ENCODE assay signal across 18 cellular contexts in genomic region chr15:62138124-62138523, GRCh38. TPM values are rescaled to one million over a fixed set of nuclear protein-coding genes. Genes with fewer than 3 reads are reported as not detected.
DNase-seq lines count a peak whose midpoint lies in the region; FAIRE-seq and TF ChIP-seq lines count a peak whose summit lies in the region.
"Had no signal": no experiment of that assay in that cellular context is flagged by ENCODE, and none has a peak within 500 bp of the region (broad histone marks: within the 10 kb centered on the region; RNA-seq: fewer than 3 reads in every experiment).

No MANE protein-coding gene starts in this region.

- no TSS peak for BruUV-seq in A673 (replicated peaks; lab: Mats Ljungman, UMichigan)

- POLR2A ChIA-PET in A673 (lab: Charles Lee; ENCODE audit: low non-redundant PET), result no interaction called here

- H3K4me2 ChIP-seq in astrocyte (ENCODE audit: low read length), result peak overlapping the region; percentile 14

- no peaks in the 10 kb centered on the region for H3K36me3 ChIP-seq in astrocyte (ENCODE audit: insufficient read depth, low read length)
- no peaks in the 10 kb centered on the region for H3K36me3 ChIP-seq in testis (ENCODE audit: low read depth, missing control alignments)
- H3K36me3 ChIP-seq in A673 (ENCODE audit: insufficient read depth, low read length, poor library complexity, severe bottlenecking), result no peaks in the 10 kb centered on the region
- H3K36me3 ChIP-seq: suprapubic skin had no signal

- WGBS in testis, 2 donors, result 67 to 70% methylated on average over 5 of the region's 5 CpGs

- H3K27ac Mint-ChIP-seq in astrocyte (ENCODE audit: unreplicated experiment), result no peak overlapping the region
- H3K27ac Mint-ChIP-seq: naive thymus-derived CD8-positive, alpha-beta T cell; WTC11 had no signal

- CTCF ChIA-PET in A673 (lab: Charles Lee), result no interaction called here

- H4K20me1 ChIP-seq in astrocyte (ENCODE audit: insufficient read depth, low read length), result no peaks in the 10 kb centered on the region

- no peak overlapping the region for H3K4me3 Mint-ChIP-seq in astrocyte (ENCODE audit: unreplicated experiment)
- H3K4me3 Mint-ChIP-seq: naive thymus-derived CD8-positive, alpha-beta T cell; WTC11 had no signal

- no peaks in the 10 kb centered on the region for H3K27me3 ChIP-seq in astrocyte (ENCODE audit: insufficient read depth, low read length)
- no peaks in the 10 kb centered on the region for H3K27me3 ChIP-seq in testis
- H3K27me3 ChIP-seq in A673 (replicated peaks; ENCODE audit: insufficient read depth, low read depth, low read length, poor library complexity), result no peaks in the 10 kb centered on the region

- DNase-seq in HTR-8/SVneo (ENCODE audit: insufficient read length, low spot score), result peak; percentile 21
- DNase-seq in astrocyte (ENCODE audit: low read depth), result peak; percentile 90
- peak; percentile 75 for DNase-seq in fibroblast of villous mesenchyme (ENCODE audit: low read depth)
- DNase-seq in testis, result peak; percentile 62
- DNase-seq in NCI-H2107 (lab: John Stamatoyannopoulos, UW), result no peak
- no peak for DNase-seq in stimulated activated CD4-positive, alpha-beta T cell treated with anti-CD3 and anti-CD28 coated beads, Interleukin-4, amount 100 ng/mL, for 1 hour
- no peak for DNase-seq in A673 (ENCODE audit: low spot score)
- no peak for DNase-seq in stimulated activated CD4-positive, alpha-beta T cell treated with anti-CD3 and anti-CD28 coated beads, Interleukin-12 subunit alpha, Interleukin-12 subunit beta, amount 100 ng/mL, for 4 hours
- DNase-seq: activated T-cell treated with anti-CD3 and anti-CD28 coated beads for 4 hours; amniotic stem cell; COR-L47; naive thymus-derived CD8-positive, alpha-beta T cell; NCI-H1092; NCI-H524 treated with DMSO at 0.1 percent for 48 hours had no signal

- peak overlapping the region; percentile 54 for H3K27ac ChIP-seq in astrocyte (ENCODE audit: low read depth, low read length)
- peak overlapping the region in 1 of 2 donors; percentile 21 for H3K27ac ChIP-seq in testis
- no peak overlapping the region for H3K27ac ChIP-seq in A673 (ENCODE audit: low read depth, low read length, poor library complexity, severe bottlenecking)
- H3K27ac ChIP-seq: SK-N-MC, suprapubic skin had no signal

- H3K4me1 ChIP-seq in astrocyte (ENCODE audit: insufficient read depth, low read length) (peaks cover 14% of the 10 kb centered on the region), testis (peaks cover 16% of the 10 kb centered on the region), A673 (ENCODE audit: insufficient read depth, low read length, poor library complexity, severe bottlenecking) (peaks cover 8% of the 10 kb centered on the region)

- peaks cover 11% of the 10 kb centered on the region for H3K4me1 Mint-ChIP-seq in astrocyte (ENCODE audit: low read depth, unreplicated experiment)

- peaks cover 2% of the 10 kb centered on the region for H3K27me3 Mint-ChIP-seq in astrocyte (ENCODE audit: low read depth, unreplicated experiment)

- H3K9me3 ChIP-seq in astrocyte (ENCODE audit: insufficient read depth, low read depth, low read length) (no peaks in the 10 kb centered on the region), testis (no peaks in the 10 kb centered on the region), A673 (ENCODE audit: low read depth, low read length, poor library complexity, severe bottlenecking) (no peaks in the 10 kb centered on the region)
- H3K9me3 ChIP-seq: suprapubic skin had no signal

- H3K9ac ChIP-seq in astrocyte (ENCODE audit: low read length), result peak overlapping the region; percentile 2

- H3K4me3 ChIP-seq in astrocyte (ENCODE audit: insufficient read depth, low read depth, low read length) (no peak overlapping the region), fibroblast of villous mesenchyme (ENCODE audit: low read depth, low read length) (no peak overlapping the region), testis (no peak overlapping the region), A673 (ENCODE audit: low read depth, low read length, poor library complexity, severe bottlenecking) (no peak overlapping the region)
- H3K4me3 ChIP-seq: SK-N-MC, suprapubic skin had no signal

- H3K9me3 Mint-ChIP-seq in astrocyte (ENCODE audit: unreplicated experiment), result peaks cover 7% of the 10 kb centered on the region
- H3K9me3 Mint-ChIP-seq: WTC11 had no signal

- H3K79me2 ChIP-seq in astrocyte (ENCODE audit: insufficient read depth, low read length), result no peaks in the 10 kb centered on the region

- FAIRE-seq in HTR-8/SVneo (lab: Jason Lieb, UNC) (no peak), astrocyte (lab: Jason Lieb, UNC) (peak; percentile 29)
- FAIRE-seq: keratinocyte had no signal

- TF ChIP-seq CTCF in astrocyte (IDR thresholded peaks at IDR 0.05; ENCODE audit: insufficient read depth, low read depth, low read length) (no peak), fibroblast of villous mesenchyme (IDR thresholded peaks at IDR 0.05; ENCODE audit: insufficient read depth, low read depth, low read length) (no peak), testis (IDR thresholded peaks at IDR 0.05) (no peak), A673 (conservative IDR thresholded peaks at IDR 0.05; ENCODE audit: low read depth, low read length) (no peak)

- intact Hi-C loops in testis (cut with DNase I; ENCODE audit: low total_unique reads) (no loop called here), A673 (cut with micrococcal nuclease; ENCODE audit: unreplicated experiment) (no loop called here)

- no peaks in the 10 kb centered on the region for H3K36me3 Mint-ChIP-seq in astrocyte (ENCODE audit: low read depth, unreplicated experiment)

- no peak overlapping the region for H2AFZ ChIP-seq in astrocyte (ENCODE audit: low read depth, low read length)

- TF ChIP-seq POLR2A in testis (IDR thresholded peaks at IDR 0.05), result no peak

RNA-seq across cellular contexts. Expression of gene C2CD4B, which starts 27.0 kb away (rescaled TPM):
- not detected in 2 replicates for total RNA-seq in astrocyte
- total RNA-seq in fibroblast of villous mesenchyme, result not detected in 2 replicates
- 1 to 10 TPM; 2.7 to 2.9 TPM for total RNA-seq in testis
- 0.26 TPM for polyA plus RNA-seq in testis (ENCODE audit: insufficient read depth, low read depth, low replicate concordance)
- total RNA-seq in A673 (2021), result 0.54 and 0.70 TPM in 2 replicates
- total RNA-seq: naive thymus-derived CD8-positive, alpha-beta T cell had no signal
- polyA plus RNA-seq: keratinocyte; naive thymus-derived CD8-positive, alpha-beta T cell had no signal

Comparison
In these comparisons a context has a peak if more than half of its experiments do, and no peak if none do; other contexts are left out.
1. DNase-seq: peak in HTR-8/SVneo (single experiment), astrocyte (single experiment), fibroblast of villous mesenchyme (single experiment) and testis (single experiment); none in NCI-H2107 (single experiment), stimulated activated CD4-positive, alpha-beta T cell treated with anti-CD3 and anti-CD28 coated beads, Interleukin-4, amount 100 ng/mL, for 1 hour (single experiment), A673 (single experiment) and stimulated activated CD4-positive, alpha-beta T cell treated with anti-CD3 and anti-CD28 coated beads, Interleukin-12 subunit alpha, Interleukin-12 subunit beta, amount 100 ng/mL, for 4 hours (single experiment).